In the genomic region with DNA sequence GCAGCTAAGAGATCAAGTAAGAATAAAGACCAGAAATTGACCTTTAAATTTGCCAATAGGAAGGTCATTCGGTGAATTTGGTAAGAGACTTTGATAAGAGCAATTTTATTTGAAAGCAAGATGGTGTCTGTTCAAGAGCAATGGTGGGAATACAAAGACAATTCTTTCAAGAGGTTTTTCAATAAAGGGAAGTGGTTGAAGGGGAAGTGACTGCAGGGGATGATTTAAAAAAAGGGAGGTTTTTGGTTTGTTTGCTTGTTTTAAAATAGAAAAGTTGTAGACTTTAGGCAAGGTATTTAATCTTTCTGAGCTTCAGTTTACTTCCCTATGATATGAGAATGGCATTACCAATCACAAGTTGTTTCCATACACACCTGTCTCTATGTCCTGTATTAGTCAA, we compare ENCODE assay signal across 17 cellular contexts.
"Had no signal": no experiment of that assay in that cellular context is flagged by ENCODE, and none has a peak within 500 bp of the region (broad histone marks: within the 10 kb centered on the region; RNA-seq: fewer than 3 reads in every experiment).

No MANE protein-coding gene starts in this region.

- H3K36me3 Mint-ChIP-seq: activated naive CD8-positive, alpha-beta T cell treated with anti-CD3 and anti-CD28 coated beads, Interleukin-2, amount 10 ng/mL, durations not matched to agents 7 days and 5 days had no signal

- H3K4me3 ChIP-seq: breast epithelium, ovary had no signal

- H3K4me3 Mint-ChIP-seq: activated CD8-positive, alpha-beta T cell treated with anti-CD3 and anti-CD28 coated beads for 36 hours; activated naive CD8-positive, alpha-beta T cell treated with anti-CD3 and anti-CD28 coated beads, Interleukin-2, amount 10 ng/mL, durations not matched to agents 7 days and 5 days; activated T-cell treated with anti-CD3 and anti-CD28 coated beads, Interleukin-2, amount 50 U/mL, for 72 hours; endodermal cell; neural crest cell; stimulated activated naive CD8-positive, alpha-beta T cell treated with anti-CD3 and anti-CD28 coated beads, Interleukin-15, Interleukin-2, amounts not matched to agents 100 ng/mL and 50 ng/mL, for 24 hours had no signal

- DNase-seq: activated CD4-positive, alpha-beta T cell treated with anti-CD3 and anti-CD28 coated beads for 4 hours; activated CD8-positive, alpha-beta memory T cell treated with anti-CD3 and anti-CD28 coated beads, Interleukin-2, amount 50 U/mL, for 4 hours; activated CD8-positive, alpha-beta T cell treated with anti-CD3 and anti-CD28 coated beads for 36 hours; activated gamma-delta T cell treated with Interleukin-2 at 50 U/mL for 16 hours; activated naive CD8-positive, alpha-beta T cell treated with anti-CD3 and anti-CD28 coated beads, Interleukin-2, amount 10 ng/mL, durations not matched to agents 7 days and 5 days; activated T-cell treated with anti-CD3 and anti-CD28 coated beads, Interleukin-2, amount 50 U/mL, for 72 hours; anterior cingulate cortex; endodermal cell; erythroblast; hippocampal formation; ovary; stimulated activated CD4-positive, alpha-beta T cell treated with anti-CD3 and anti-CD28 coated beads, Interleukin-2, amount 100 ng/mL, for 48 hours; WERI-Rb-1 had no signal

- H3K36me3 ChIP-seq: breast epithelium, ovary, WERI-Rb-1 had no signal

- H3K9me3 ChIP-seq: breast epithelium, ovary had no signal

- H3K27me3 Mint-ChIP-seq: activated naive CD8-positive, alpha-beta T cell treated with anti-CD3 and anti-CD28 coated beads, Interleukin-2, amount 10 ng/mL, durations not matched to agents 7 days and 5 days; stimulated activated naive CD8-positive, alpha-beta T cell treated with anti-CD3 and anti-CD28 coated beads, Interleukin-15, Interleukin-2, amounts not matched to agents 100 ng/mL and 50 ng/mL, for 24 hours had no signal

- H3K27ac Mint-ChIP-seq: activated CD8-positive, alpha-beta T cell treated with anti-CD3 and anti-CD28 coated beads for 36 hours; activated naive CD8-positive, alpha-beta T cell treated with anti-CD3 and anti-CD28 coated beads, Interleukin-2, amount 10 ng/mL, durations not matched to agents 7 days and 5 days; activated T-cell treated with anti-CD3 and anti-CD28 coated beads, Interleukin-2, amount 50 U/mL, for 72 hours; endodermal cell; stimulated activated naive CD8-positive, alpha-beta T cell treated with anti-CD3 and anti-CD28 coated beads, Interleukin-15, Interleukin-2, amounts not matched to agents 100 ng/mL and 50 ng/mL, for 24 hours had no signal

- H3K27me3 ChIP-seq: breast epithelium, ovary had no signal

- H3K27ac ChIP-seq: breast epithelium, ovary, WERI-Rb-1 had no signal

- FAIRE-seq: urothelium cell line had no signal

- H3K9me3 Mint-ChIP-seq: activated CD8-positive, alpha-beta T cell treated with anti-CD3 and anti-CD28 coated beads for 36 hours; stimulated activated naive CD8-positive, alpha-beta T cell treated with anti-CD3 and anti-CD28 coated beads, Interleukin-15, Interleukin-2, amounts not matched to agents 100 ng/mL and 50 ng/mL, for 24 hours had no signal

- H3K4me1 ChIP-seq: breast epithelium had no signal

- ATAC-seq: activated CD8-positive, alpha-beta T cell treated with anti-CD3 and anti-CD28 coated beads for 36 hours; activated T-cell treated with anti-CD3 and anti-CD28 coated beads, Interleukin-2, amount 50 U/mL, for 72 hours had no signal
